In the genomic region with DNA sequence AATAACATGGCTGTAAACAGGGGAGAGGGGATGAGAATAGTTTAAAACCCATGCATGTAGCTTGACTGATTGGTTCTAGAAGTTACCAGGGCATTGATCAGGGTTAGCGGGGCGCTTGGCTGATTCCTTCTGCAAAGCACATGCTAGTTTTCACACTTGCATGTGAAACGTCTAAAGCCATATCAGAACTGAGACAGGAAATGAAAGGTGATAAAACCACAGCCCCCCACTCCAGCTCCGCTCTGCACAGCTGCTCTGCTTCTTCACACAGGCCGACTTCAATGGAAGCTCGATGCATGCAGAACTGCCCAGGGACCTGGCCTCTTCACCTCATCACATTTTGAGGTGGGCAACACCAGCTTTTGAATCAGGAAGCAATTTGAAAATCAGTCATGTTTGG, we compare ENCODE assay signal across 9 cellular contexts. TPM values are rescaled to one million over a fixed set of nuclear protein-coding genes. Genes with fewer than 3 reads are reported as not detected.
A peak's percentile ranks its signal among the peaks of the same experiment; 100 is the strongest.
DNase-seq lines count a peak whose midpoint lies in the region; ATAC-seq and TF ChIP-seq lines count a peak whose summit lies in the region.
"Had no signal": no experiment of that assay in that cellular context is flagged by ENCODE, and none has a peak within 500 bp of the region (broad histone marks: within the 10 kb centered on the region; RNA-seq: fewer than 3 reads in every experiment).

No MANE protein-coding gene starts in this region.

- no peak overlapping the region for H2AFZ ChIP-seq in DND-41 (ENCODE audit: low read depth, low read length)
- peak overlapping the region; percentile 73 for H2AFZ ChIP-seq in SU-DHL-6 (ENCODE audit: low read depth, low read length, severe bottlenecking)
- no peak overlapping the region for H2AFZ ChIP-seq in hepatocyte

- H3K4me1 ChIP-seq in DND-41 (ENCODE audit: insufficient read depth, low read length): no peaks in the 10 kb centered on the region
- H3K4me1 ChIP-seq in hepatocyte (ENCODE audit: insufficient read depth): no peaks in the 10 kb centered on the region

- ATAC-seq in DND-41 (ENCODE audit: insufficient read depth, low read depth): peak; percentile 67
- ATAC-seq in HG02970 (IDR thresholded peaks at IDR 0.05; ENCODE audit: low FRiP score, unreplicated experiment): peak; percentile 58

- H3K4me3 ChIP-seq in DND-41 (ENCODE audit: low read depth in 1 of 2, low read length in 2 of 2) (no peak overlapping the region), SU-DHL-6 (ENCODE audit: insufficient read depth, low read length, poor library complexity, severe bottlenecking) (peak overlapping the region; percentile 10), hepatocyte (no peak overlapping the region)

- no peak overlapping the region for H3K27ac ChIP-seq in DND-41 (ENCODE audit: low read length)
- peak overlapping the region; percentile 48 for H3K27ac ChIP-seq in SU-DHL-6 (ENCODE audit: low read depth, low read length)
- H3K27ac ChIP-seq in hepatocyte: no peak overlapping the region

- peak; percentile 12 for DNase-seq in DND-41
- DNase-seq in GM19238 (ENCODE audit: insufficient read length, low spot score): peak; percentile 5
- no peak for DNase-seq in OCI-M1 (lab: John Stamatoyannopoulos, UW)
- no peak for DNase-seq in ACHN
- DNase-seq in hepatocyte (ENCODE audit: low spot score): no peak
- DNase-seq in AG08395 (ENCODE audit: low spot score): no peak
- DNase-seq: NCI-H1436 treated with DMSO at 0.1 percent for 48 hours had no signal

- H3K9me2 ChIP-seq in SU-DHL-6 (replicated peaks; ENCODE audit: insufficient read depth, low read length): no peaks in the 10 kb centered on the region
- no peaks in the 10 kb centered on the region for H3K9me2 ChIP-seq in hepatocyte (replicated peaks; ENCODE audit: insufficient read depth)

- 71% methylated on average over 6 of the region's 6 CpGs for WGBS in hepatocyte (ENCODE audit: low lambda C conversion rate, missing lambda C conversion rate)

- H3K9ac ChIP-seq in DND-41 (ENCODE audit: low read depth, low read length): no peak overlapping the region
- peak overlapping the region; percentile 13 for H3K9ac ChIP-seq in SU-DHL-6 (ENCODE audit: low read length)

- H3K27me3 ChIP-seq in DND-41 (ENCODE audit: insufficient read depth, low read length, poor library complexity): no peaks in the 10 kb centered on the region
- no peaks in the 10 kb centered on the region for H3K27me3 ChIP-seq in SU-DHL-6 (ENCODE audit: low read length)
- no peaks in the 10 kb centered on the region for H3K27me3 ChIP-seq in hepatocyte

- no peaks in the 10 kb centered on the region for H4K20me1 ChIP-seq in DND-41 (ENCODE audit: insufficient read depth, low read length)
- no peaks in the 10 kb centered on the region for H4K20me1 ChIP-seq in SU-DHL-6 (ENCODE audit: low read depth, low read length)
- H4K20me1 ChIP-seq in hepatocyte (ENCODE audit: insufficient read depth, poor library complexity, severe bottlenecking): no peaks in the 10 kb centered on the region

- peaks cover 9% of the 10 kb centered on the region for H3F3A ChIP-seq in SU-DHL-6 (ENCODE audit: insufficient read depth)

- no peaks in the 10 kb centered on the region for H3K79me2 ChIP-seq in DND-41 (ENCODE audit: insufficient read depth, low read length)
- no peaks in the 10 kb centered on the region for H3K79me2 ChIP-seq in SU-DHL-6 (ENCODE audit: insufficient read depth, low read length)
- no peaks in the 10 kb centered on the region for H3K79me2 ChIP-seq in hepatocyte

- no peaks in the 10 kb centered on the region for H3K36me3 ChIP-seq in DND-41 (ENCODE audit: insufficient read depth, low read length)
- H3K36me3 ChIP-seq in SU-DHL-6 (ENCODE audit: low read length): no peaks in the 10 kb centered on the region
- H3K36me3 ChIP-seq in hepatocyte (replicated peaks; ENCODE audit: insufficient read depth, low read depth): no peaks in the 10 kb centered on the region

- TF ChIP-seq CTCF in DND-41 (IDR thresholded peaks at IDR 0.05; ENCODE audit: borderline replicate concordance, extremely low read depth, low read length, poor library complexity, severe bottlenecking): no peak
- no peak for TF ChIP-seq CTCF in SU-DHL-6 (IDR thresholded peaks at IDR 0.05; ENCODE audit: insufficient read depth, low read length, poor library complexity, severe bottlenecking)
- TF ChIP-seq CTCF in hepatocyte (IDR thresholded peaks at IDR 0.05; ENCODE audit: poor library complexity): no peak

- H3K9me3 ChIP-seq in DND-41 (ENCODE audit: insufficient read depth, low read length, severe bottlenecking) (no peaks in the 10 kb centered on the region), SU-DHL-6 (ENCODE audit: insufficient read depth, low read length) (no peaks in the 10 kb centered on the region), hepatocyte (ENCODE audit: low read depth) (no peaks in the 10 kb centered on the region)

- in situ Hi-C loops in ACHN (cut with HindIII; ENCODE audit: low pct_ligation_motif_present, low pct_unique_long_range_greater_than_20kb, low sequenced_read_pairs): no loop called here

- H3K4me2 ChIP-seq in DND-41 (ENCODE audit: insufficient read depth, low read length) (no peak overlapping the region), SU-DHL-6 (ENCODE audit: low read depth, low read length, poor library complexity, severe bottlenecking) (peak overlapping the region; percentile 60), hepatocyte (no peak overlapping the region)

RNA-seq across cellular contexts. Expression of gene HRH4, which starts 31.4 kb away (rescaled TPM):
- not detected in 2 replicates for total RNA-seq in hepatocyte
- polyA plus RNA-seq in hepatocyte: not detected in 2 replicates

Comparison
In these comparisons a context has a peak if more than half of its experiments do, and no peak if none do; other contexts are left out.
1. DNase-seq: peak in DND-41 (single experiment) and GM19238 (single experiment); none in OCI-M1 (single experiment), ACHN (single experiment), hepatocyte (single experiment) and AG08395 (single experiment).